ENCODE assay signal across 9 cellular contexts in genomic region chr9:133238851-133239532, GRCh38. TPM values are rescaled to one million over a fixed set of nuclear protein-coding genes. Genes with fewer than 3 reads are reported as not detected.
DNase-seq lines count a peak whose midpoint lies in the region; ATAC-seq, FAIRE-seq and TF ChIP-seq lines count a peak whose summit lies in the region.
"Had no signal": no experiment of that assay in that cellular context is flagged by ENCODE, and none has a peak within 500 bp of the region (broad histone marks: within the 10 kb centered on the region; RNA-seq: fewer than 3 reads in every experiment).

No MANE protein-coding gene starts in this region.

- TF ChIP-seq CTCF in Peyer's patch (IDR thresholded peaks at IDR 0.05) (peak; percentile 14 to 96 (median 80)), neutrophil (IDR thresholded peaks at IDR 0.05) (peak; percentile 48), suprapubic skin (IDR thresholded peaks at IDR 0.05) (peak; percentile 41 to 85)

- peak overlapping the region in 3 of 4 donors; percentile 26 to 43 (median 38) for H3K4me3 ChIP-seq in Peyer's patch
- H3K4me3 ChIP-seq in neutrophil (ENCODE audit: low read depth in 1 of 2, low read length in 1 of 2) = no peak overlapping the region
- peak overlapping the region; percentile 35 for H3K4me3 ChIP-seq in suprapubic skin

- WGBS in suprapubic skin = 17% methylated on average over 21 of the region's 26 CpGs

- H3K27me3 ChIP-seq in Peyer's patch (no peaks in the 10 kb centered on the region), neutrophil (peaks cover 42% of the 10 kb centered on the region), suprapubic skin (no peaks in the 10 kb centered on the region)

- peaks cover 0 to 17% (median 3%) of the 10 kb centered on the region in 4 donors for H3K4me1 ChIP-seq in Peyer's patch
- H3K4me1 ChIP-seq in neutrophil (ENCODE audit: control insufficient read depth in 1 of 2, insufficient read depth in 1 of 2, low read depth in 1 of 2, low read length in 1 of 2) = peaks cover 7 to 14% of the 10 kb centered on the region in 2 experiments
- H3K4me1 ChIP-seq in suprapubic skin = peaks cover 28% of the 10 kb centered on the region

- TF ChIP-seq POLR2A in GM12891 (IDR thresholded peaks at IDR 0.05; ENCODE audit: low read depth, low read length) = no peak
- no peak for TF ChIP-seq POLR2A in Peyer's patch (IDR thresholded peaks at IDR 0.05)
- no peak for TF ChIP-seq POLR2A in suprapubic skin (IDR thresholded peaks at IDR 0.05)

- peak; percentile 76 for DNase-seq in GM12891 (ENCODE audit: insufficient read length, low spot score)
- DNase-seq in Peyer's patch = peak; percentile 44 to 87 (median 86)
- peak; percentile 85 for DNase-seq in activated effector memory CD4-positive, alpha-beta T cell treated with anti-CD3 and anti-CD28 coated beads, Interleukin-2, amount 50 U/mL, for 16 hours
- DNase-seq in germinal center (ENCODE audit: low spot score) = peak; percentile 83
- DNase-seq in suprapubic skin (ENCODE audit: low spot score in 2 of 2) = no peak

- no peak for TF ChIP-seq EP300 in suprapubic skin (IDR thresholded peaks at IDR 0.05)

- H3K9me3 ChIP-seq in Peyer's patch (no peaks in the 10 kb centered on the region), neutrophil (no peaks in the 10 kb centered on the region), suprapubic skin (no peaks in the 10 kb centered on the region)

- ATAC-seq in GM18861 (IDR thresholded peaks at IDR 0.05; ENCODE audit: unreplicated experiment) (no peak), GM21423 (IDR thresholded peaks at IDR 0.05; ENCODE audit: unreplicated experiment) (no peak)

- H3K36me3 ChIP-seq in Peyer's patch (no peaks in the 10 kb centered on the region), neutrophil (no peaks in the 10 kb centered on the region), suprapubic skin (no peaks in the 10 kb centered on the region)

- H3K27ac ChIP-seq in Peyer's patch (peak overlapping the region; percentile 49 to 88 (median 64)), neutrophil (no peak overlapping the region), suprapubic skin (peak overlapping the region; percentile 81)

- FAIRE-seq in GM12891 (lab: Jason Lieb, UNC) = peak; percentile 61

TF ChIP-seq in GM12891, 5 proteins besides CTCF, POLR2A, EP300 and RAD21:
- TF ChIP-seq POLR2AphosphoS5 (IDR thresholded peaks at IDR 0.05; ENCODE audit: low read depth, low read length) = no peak
- TF ChIP-seq POU2F2 (IDR thresholded peaks at IDR 0.05; ENCODE audit: low read depth, low read length) = no peak
- no peak for TF ChIP-seq PAX5 (IDR thresholded peaks at IDR 0.05; ENCODE audit: insufficient read depth, low read length, severe bottlenecking)
- TF ChIP-seq TAF1 (IDR thresholded peaks at IDR 0.05; ENCODE audit: low read depth, low read length) = no peak
- no peak for TF ChIP-seq SPI1 (IDR thresholded peaks at IDR 0.05; ENCODE audit: low read depth, low read length)

RNA-seq across cellular contexts. Expression of gene OBP2B, which starts 29.9 kb away (rescaled TPM):
- not detected for polyA plus RNA-seq in GM12891 (2012; ENCODE audit: low read depth, missing spikeins)
- total RNA-seq in Peyer's patch = not detected
- 10 to 100 TPM in 1 of 4 donors, 1 to 10 TPM in 3; 2.6 to 11.7 (median 7.1) TPM for total RNA-seq in suprapubic skin
- total RNA-seq: mononuclear cell had no signal

RNA-seq across cellular contexts. Expression of gene ABO, which starts 36.0 kb away (rescaled TPM):
- polyA plus RNA-seq in GM12891 (2012; ENCODE audit: low read depth, missing spikeins) = 0.14 TPM
- total RNA-seq in Peyer's patch (100 to 1,000 TPM in 2 of 4 donors, 10 to 100 TPM in 2; 43.7 to 283 (median 148) TPM), suprapubic skin (10 to 100 TPM in 2 of 4 donors, 1 to 10 TPM in 2; 2.6 to 17.9 (median 7.9) TPM)

Comparison
In these comparisons a context has a peak if more than half of its experiments do, and no peak if none do; other contexts are left out.
1. DNase-seq: peak in GM12891 (single experiment), Peyer's patch (3 of 3), activated effector memory CD4-positive, alpha-beta T cell treated with anti-CD3 and anti-CD28 coated beads, Interleukin-2, amount 50 U/mL, for 16 hours (single experiment) and germinal center (single experiment); none in suprapubic skin (0 of 2).
2. H3K4me3 ChIP-seq: peak in Peyer's patch (3 of 4) and suprapubic skin (single experiment); none in neutrophil (0 of 2).
3. Peak in every context shown above with its lines, with median percentiles within 50 percentile points of each other: CTCF ChIP-seq.